ENCODE assay signal across 1 cellular context in genomic region chr17:82300228-82300627, GRCh38.
TF ChIP-seq lines count a peak whose summit lies in the region.

No MANE protein-coding gene starts in this region.

TF ChIP-seq in IMR-90, 13 proteins besides CTCF, POLR2A, EP300 and RAD21:
- TF ChIP-seq BHLHE40 (IDR thresholded peaks at IDR 0.05; ENCODE audit: low read depth, low read length) (no peak), MAFK (IDR thresholded peaks at IDR 0.05; ENCODE audit: low read depth, low read length) (no peak), FOS (IDR thresholded peaks at IDR 0.05; ENCODE audit: low read depth, low read length) (no peak), SMC3 (IDR thresholded peaks at IDR 0.05; ENCODE audit: low read depth, low read length) (no peak), USF2 (IDR thresholded peaks at IDR 0.05; ENCODE audit: low read depth, low read length) (no peak), CHD1 (IDR thresholded peaks at IDR 0.05; ENCODE audit: low read depth, low read length) (no peak), RCOR1 (IDR thresholded peaks at IDR 0.05; ENCODE audit: insufficient replicate concordance, low read length) (no peak), CEBPB (IDR thresholded peaks at IDR 0.05; ENCODE audit: low read depth, low read length) (no peak), ELK1 (IDR thresholded peaks at IDR 0.05; ENCODE audit: borderline replicate concordance, low read depth, low read length) (no peak), NFE2L2 (IDR thresholded peaks at IDR 0.05; ENCODE audit: low read depth, low read length) (no peak), MAZ (IDR thresholded peaks at IDR 0.05; ENCODE audit: borderline replicate concordance, low read depth, low read length) (no peak), MXI1 (IDR thresholded peaks at IDR 0.05; ENCODE audit: borderline replicate concordance, low read depth, low read length) (no peak), RFX5 (IDR thresholded peaks at IDR 0.05; ENCODE audit: low read depth, low read length) (no peak)
